In genomic region chr11:10302294-10302743, GRCh38 we compare ENCODE assay signal across 8 cellular contexts. TPM values are rescaled to one million over a fixed set of nuclear protein-coding genes. Genes with fewer than 3 reads are reported as not detected.
A peak's percentile ranks its signal among the peaks of the same experiment; 100 is the strongest.
DNase-seq lines count a peak whose midpoint lies in the region; ATAC-seq, FAIRE-seq and TF ChIP-seq lines count a peak whose summit lies in the region.

No MANE protein-coding gene starts in this region.

- 28% methylated on average over 13 of the region's 13 CpGs for WGBS in prostate gland

- CTCF ChIA-PET in T-cell (lab: Charles Lee) = interaction anchor here (0.9 to 1.1 kb wide), 3 partner anchors 14 to 544 kb away, joined by 3 read pairs; no protein-coding TSS in a partner anchor

- peak overlapping the region; percentile 95 to 96 for H3K27ac ChIP-seq in prostate gland

- TF ChIP-seq POLR2A in GM12892 (IDR thresholded peaks at IDR 0.05; ENCODE audit: low read depth, low read length) (no peak), prostate gland (IDR thresholded peaks at IDR 0.05) (no peak)

- H3K4me1 ChIP-seq in prostate gland (replicated peaks) = peaks cover 11% of the 10 kb centered on the region

- peak overlapping the region; percentile 96 for H3K4me3 ChIP-seq in fibroblast of the aortic adventitia (ENCODE audit: low read depth, low read length)
- H3K4me3 ChIP-seq in prostate gland = peak overlapping the region; percentile 54 to 58

- no peak for TF ChIP-seq CTCF in fibroblast of the aortic adventitia (IDR thresholded peaks at IDR 0.05; ENCODE audit: insufficient read depth, low read length)
- TF ChIP-seq CTCF in prostate gland (IDR thresholded peaks at IDR 0.05) = no peak

- DNase-seq in GM12892 (ENCODE audit: insufficient read length) (no peak), T-cell (no peak), fibroblast of the aortic adventitia (ENCODE audit: low read depth) (peak; percentile 37), prostate gland (ENCODE audit: low spot score) (no peak), NAMALWA (ENCODE audit: low spot score) (no peak), DMS114 treated with DMSO at 0.1 percent for 48 hours (lab: John Stamatoyannopoulos, UW; ENCODE audit: unreplicated experiment) (no peak)

- POLR2A ChIA-PET in T-cell (lab: Charles Lee) = interaction anchor here in 1 of 2 donors (0.7 kb wide), 1 partner anchor 35 kb away, joined by 3 read pairs; no protein-coding TSS in a partner anchor

- H3K9me3 Mint-ChIP-seq in T-cell = no peaks in the 10 kb centered on the region

- FAIRE-seq in GM12892 (lab: Jason Lieb, UNC) = peak; percentile 57

- peak overlapping the region; percentile 91 to 93 for H3K27ac Mint-ChIP-seq in T-cell

- ATAC-seq in T-cell (replicated peaks in 1 of 4) = no peak
- no peak for ATAC-seq in GM21737 (IDR thresholded peaks at IDR 0.05; ENCODE audit: unreplicated experiment)
- no peak for ATAC-seq in HG02610 (IDR thresholded peaks at IDR 0.05; ENCODE audit: unreplicated experiment)

- no peaks in the 10 kb centered on the region for H3K9me3 ChIP-seq in prostate gland

- H3K4me3 Mint-ChIP-seq in T-cell = peak overlapping the region; percentile 83 to 99 (median 90)

- intact Hi-C loops in prostate gland (cut with DNase I) = loop anchor here (10.0 kb wide), 2 partner anchors 328 to 728 kb away; partner anchors contain the start of gene WEE1

- H3K27me3 ChIP-seq in prostate gland (replicated peaks; ENCODE audit: insufficient read depth) = no peaks in the 10 kb centered on the region

- no peaks in the 10 kb centered on the region for H3K36me3 ChIP-seq in prostate gland

- H3K36me3 Mint-ChIP-seq in T-cell = no peaks in the 10 kb centered on the region

- H3K4me1 Mint-ChIP-seq in T-cell = peaks cover 48 to 58% (median 52%) of the 10 kb centered on the region in 3 donors

- peaks cover 8 to 10% of the 10 kb centered on the region in 2 donors for H3K27me3 Mint-ChIP-seq in T-cell

RNA-seq across cellular contexts. Expression of gene ADM, which starts 2.6 kb away (rescaled TPM):
- 10.1 TPM for polyA plus RNA-seq in GM12892 (2012; ENCODE audit: missing spikeins)
- total RNA-seq in T-cell = 1 to 10 TPM in 1 of 5 donors, under 1 TPM in 3, not detected in 1; 0.37 to 1.2 (median 0.64) TPM
- 103 and 348 TPM in 2 replicates for total RNA-seq in fibroblast of the aortic adventitia (ENCODE audit: low replicate concordance)
- total RNA-seq in prostate gland = 10 to 100 TPM; 20.4 to 33.7 TPM

RNA-seq across cellular contexts. Expression of gene SBF2, which starts 8.3 kb away (rescaled TPM):
- 6.9 TPM for polyA plus RNA-seq in GM12892 (2012; ENCODE audit: missing spikeins)
- 10 to 100 TPM in 4 of 5 donors, 1 to 10 TPM in 1; 9.5 to 23.5 (median 13.0) TPM for total RNA-seq in T-cell
- 47.1 and 65.3 TPM in 2 replicates for total RNA-seq in fibroblast of the aortic adventitia (ENCODE audit: low replicate concordance)
- 10 to 100 TPM; 35.9 to 56.7 TPM for total RNA-seq in prostate gland

Comparison
In these comparisons a context has a peak if more than half of its experiments do, and no peak if none do; other contexts are left out.
1. RNA of gene ADM, which starts 2.6 kb away (total RNA-seq): 103 to 348 TPM in fibroblast of the aortic adventitia and 20.4 to 33.7 TPM in prostate gland; 0.37 to 1.2 TPM in T-cell; every median in the first group is over 4 times any median in the second.